In the genomic region with DNA sequence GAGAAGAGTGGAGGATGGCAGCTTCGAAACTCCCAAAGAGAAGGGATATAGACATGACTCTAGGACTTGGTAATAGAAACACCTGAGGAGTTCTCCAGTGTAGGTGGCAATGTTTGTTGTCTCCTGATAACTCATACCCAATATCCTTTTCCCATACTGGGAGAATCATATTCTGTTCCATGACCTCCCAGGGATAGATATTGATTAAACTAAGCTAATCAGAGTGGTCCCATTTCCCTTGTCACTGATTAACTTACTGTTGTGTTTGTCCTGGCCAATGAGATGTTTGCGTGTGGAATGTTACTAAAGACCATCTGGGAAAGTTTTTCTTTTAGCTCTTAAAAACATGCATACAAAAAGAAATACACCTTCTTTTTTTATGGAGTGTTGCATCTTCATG, we compare ENCODE assay signal across 28 cellular contexts.
"Had no signal": no experiment of that assay in that cellular context is flagged by ENCODE, and none has a peak within 500 bp of the region (broad histone marks: within the 10 kb centered on the region; RNA-seq: fewer than 3 reads in every experiment).

No MANE protein-coding gene starts in this region.

- H2AFZ ChIP-seq: neural progenitor cell, parathyroid adenoma had no signal

- H3K79me2 ChIP-seq: parathyroid adenoma had no signal

- H3K9me3 ChIP-seq: psoas muscle, spleen, suprapubic skin, testis, transverse colon, upper lobe of right lung, uterus had no signal

- H3K27me3 ChIP-seq: neural progenitor cell, suprapubic skin, testis, tibial artery, upper lobe of right lung, uterus had no signal

- H3K27ac ChIP-seq: neural progenitor cell, parathyroid adenoma, psoas muscle, skin epidermis, spleen, suprapubic skin, testis, tibial artery, transverse colon, upper lobe of right lung, uterus had no signal

- DNase-seq: naive thymus-derived CD4-positive, alpha-beta T cell; natural killer cell; occipital lobe; posterior cingulate gyrus; psoas muscle; right cardiac atrium; spleen; stimulated activated CD4-positive, alpha-beta T cell treated with anti-CD3 and anti-CD28 coated beads, Interleukin-12 subunit alpha, Interleukin-12 subunit beta, amount 100 ng/mL, for 4 hours; stimulated activated CD4-positive, alpha-beta T cell treated with anti-CD3 and anti-CD28 coated beads, Interleukin-1b, Interleukin-23, amount 100 ng/mL, for 48 hours; stimulated activated CD4-positive, alpha-beta T cell treated with anti-CD3 and anti-CD28 coated beads, Interleukin-4, amount 100 ng/mL, for 1 hour; stimulated activated CD4-positive, alpha-beta T cell treated with anti-CD3 and anti-CD28 coated beads, Interleukin-4, amount 100 ng/mL, for 4 hours; stimulated activated CD8-positive, alpha-beta memory T cell treated with anti-CD3 and anti-CD28 coated beads, Interleukin-4, amount 100 ng/mL, for 48 hours; stimulated activated naive CD4-positive, alpha-beta T cell; stimulated activated naive CD8-positive, alpha-beta T cell treated with anti-CD3 and anti-CD28 coated beads, Interleukin-15, amount 100 ng/mL, for 72 hours; stimulated activated naive CD8-positive, alpha-beta T cell treated with anti-CD3 and anti-CD28 coated beads, Interleukin-15, Interleukin-2, amounts not matched to agents 100 U/mL and 50 U/mL, for 24 hours; substantia nigra; testis; tibial artery; transverse colon; upper lobe of right lung; uterus had no signal

- H3K4me2 ChIP-seq: neural progenitor cell, smooth muscle cell had no signal

- H3K4me1 ChIP-seq: neural progenitor cell, parathyroid adenoma, psoas muscle, spleen, suprapubic skin, testis, tibial artery, transverse colon, upper lobe of right lung, uterus had no signal

- ATAC-seq: naive thymus-derived CD4-positive, alpha-beta T cell; natural killer cell; psoas muscle; right cardiac atrium; sciatic nerve; stimulated activated memory B cell treated with anti-CD40 and anti-IgM and Interleukin-4, amounts not matched to agents 10 μg/mL and 1 μg/mL and 100 μg/mL, for 72 hours; stimulated activated naive CD8-positive, alpha-beta T cell treated with anti-CD3 and anti-CD28 coated beads, Interleukin-15, amount 100 ng/mL, for 72 hours; stimulated activated naive CD8-positive, alpha-beta T cell treated with anti-CD3 and anti-CD28 coated beads, Interleukin-15, Interleukin-2, amounts not matched to agents 100 U/mL and 50 U/mL, for 24 hours; upper lobe of right lung had no signal

- H3K36me3 ChIP-seq: neural progenitor cell, spleen, suprapubic skin, tibial artery, transverse colon, upper lobe of right lung, uterus had no signal

- H3K4me3 ChIP-seq: neural progenitor cell, psoas muscle, skin epidermis, smooth muscle cell, spleen, suprapubic skin, testis, tibial artery, transverse colon, upper lobe of right lung, uterus had no signal

- H3K9ac ChIP-seq: neural progenitor cell, parathyroid adenoma had no signal
